20 cellular contexts compared by ENCODE assay signal in the genomic region with DNA sequence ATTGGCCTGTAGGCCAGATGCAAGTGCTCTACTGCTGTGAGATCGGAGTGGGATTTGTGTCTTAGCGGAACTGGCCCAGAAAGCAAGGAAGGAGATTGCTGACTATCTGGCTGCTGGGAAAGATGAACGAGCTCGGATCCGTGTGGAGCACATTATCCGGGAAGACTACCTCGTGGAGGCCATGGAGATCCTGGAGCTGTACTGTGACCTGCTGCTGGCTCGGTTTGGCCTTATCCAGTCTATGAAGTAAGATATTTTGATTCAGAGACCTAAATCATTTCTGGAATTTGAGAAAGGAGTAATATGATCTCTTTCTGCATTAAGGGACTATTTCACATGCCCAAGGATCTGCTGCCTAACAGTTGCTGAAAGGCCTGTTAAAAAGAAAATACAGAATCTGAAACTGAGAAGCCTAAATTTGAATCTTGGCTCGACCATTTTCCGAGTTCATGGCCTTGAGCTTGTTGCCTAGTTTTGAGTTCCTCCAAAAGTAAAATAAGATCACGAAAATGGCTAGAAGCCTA. TPM values are rescaled to one million over a fixed set of nuclear protein-coding genes. Genes with fewer than 3 reads are reported as not detected.
DNase-seq lines count a peak whose midpoint lies in the region; ATAC-seq and TF ChIP-seq lines count a peak whose summit lies in the region.
"Had no signal": no experiment of that assay in that cellular context is flagged by ENCODE, and none has a peak within 500 bp of the region (broad histone marks: within the 10 kb centered on the region; RNA-seq: fewer than 3 reads in every experiment).

No MANE protein-coding gene starts in this region.

- DNase-seq in GM12865 (ENCODE audit: low read depth) (peak; percentile 18), PC-3 (no peak), fibroblast of peridontal ligament (ENCODE audit: extremely low read depth) (peak; percentile 30), NCI-H1048 (lab: John Stamatoyannopoulos, UW) (no peak), islet precursor cell (no peak), MV-4-11 (lab: John Stamatoyannopoulos, UW) (no peak)
- DNase-seq: activated CD4-positive, alpha-beta T cell treated with anti-CD3 and anti-CD28 coated beads, Interleukin-2, amount 10 ng/mL, durations not matched to agents 24 days and 14 days; amygdala; DMS79; kidney glomerular epithelial cell; NCI-H187; NCI-H524; OCI-M1; stimulated activated CD4-positive, alpha-beta T cell treated with anti-CD3 and anti-CD28 coated beads, Interleukin-2, amount 100 ng/mL, for 24 hours; T1000; tibial artery had no signal

- POLR2A ChIA-PET in PC-3 (lab: Charles Lee; ENCODE audit: unreplicated experiment): no interaction called here

- H3K27me3 ChIP-seq in PC-3 (ENCODE audit: low read length): no peaks in the 10 kb centered on the region
- H3K27me3 ChIP-seq in parathyroid adenoma (ENCODE audit: control insufficient read depth, insufficient read depth, low read length): no peaks in the 10 kb centered on the region
- H3K27me3 ChIP-seq: BLaER1, SJSA1, tibial artery had no signal

- H3K9ac ChIP-seq in PC-3 (ENCODE audit: low read length) (no peak overlapping the region), parathyroid adenoma (no peak overlapping the region)
- H3K9ac ChIP-seq: BLaER1 had no signal

- TF ChIP-seq CTCF in GM12865 (IDR thresholded peaks at IDR 0.05; ENCODE audit: insufficient read depth, low read depth, low read length, missing control alignments): no peak
- no peak for TF ChIP-seq CTCF in PC-3 (conservative IDR thresholded peaks at IDR 0.05; ENCODE audit: low read depth, low read length)
- no peak for TF ChIP-seq CTCF in parathyroid adenoma (IDR thresholded peaks at IDR 0.05)

- H3K4me3 ChIP-seq in GM12865 (ENCODE audit: low read depth, low read length) (no peak overlapping the region), PC-3 (ENCODE audit: low read length) (no peak overlapping the region), parathyroid adenoma (ENCODE audit: low read depth, low read length) (no peak overlapping the region)
- H3K4me3 ChIP-seq: BLaER1, SJSA1, tibial artery had no signal

- no peak overlapping the region for H3K4me2 ChIP-seq in PC-3 (ENCODE audit: low read length)
- H3K4me2 ChIP-seq in parathyroid adenoma (ENCODE audit: low read length): no peak overlapping the region
- H3K4me2 ChIP-seq: BLaER1 had no signal

- H2AFZ ChIP-seq in PC-3 (ENCODE audit: low read length): no peak overlapping the region
- no peak overlapping the region for H2AFZ ChIP-seq in parathyroid adenoma

- BruUV-seq in PC-3 (replicated peaks; lab: Mats Ljungman, UMichigan): TSS peak; percentile 10

- H3K27ac ChIP-seq in PC-3 (ENCODE audit: low read length) (no peak overlapping the region), parathyroid adenoma (peak overlapping the region; percentile 40)
- H3K27ac ChIP-seq: BLaER1, epithelial cell of prostate, SJSA1, tibial artery had no signal

- H3F3A ChIP-seq in PC-3 (ENCODE audit: low read length, unreplicated experiment): no peaks in the 10 kb centered on the region

- intact Hi-C loops in PC-3 (cut with micrococcal nuclease): no loop called here

- H3K36me3 ChIP-seq in PC-3 (ENCODE audit: low read depth, low read length) (peaks cover 65% of the 10 kb centered on the region), parathyroid adenoma (ENCODE audit: control insufficient read depth, insufficient read depth, low read length) (no peaks in the 10 kb centered on the region)

- H3K4me1 ChIP-seq in PC-3 (ENCODE audit: insufficient read depth, low read length) (no peaks in the 10 kb centered on the region), parathyroid adenoma (peaks cover 30% of the 10 kb centered on the region)
- H3K4me1 ChIP-seq: BLaER1 had no signal

- ATAC-seq in PC-3: no peak

- peaks cover 30% of the 10 kb centered on the region; the same call in 1 of the 2 replicates for H4K20me1 ChIP-seq in PC-3 (ENCODE audit: low read length)

- H3K79me2 ChIP-seq in PC-3 (ENCODE audit: low read length) (peaks cover 86% of the 10 kb centered on the region), parathyroid adenoma (peaks cover 60% of the 10 kb centered on the region)

- CTCF ChIA-PET in PC-3 (lab: Charles Lee): no interaction called here

- no peaks in the 10 kb centered on the region for H3K9me2 ChIP-seq in PC-3 (replicated peaks; ENCODE audit: low read length)

- no peaks in the 10 kb centered on the region for H3K9me3 ChIP-seq in PC-3 (ENCODE audit: low read length)
- no peaks in the 10 kb centered on the region for H3K9me3 ChIP-seq in parathyroid adenoma (ENCODE audit: control insufficient read depth, low read length)
- H3K9me3 ChIP-seq: SJSA1, tibial artery had no signal

RNA-seq across cellular contexts. Expression of gene IST1, which starts 21.1 kb away (rescaled TPM):
- total RNA-seq in PC-3 (2014; rRNA removed): 75.2 and 86.4 TPM in 2 replicates

RNA-seq across cellular contexts. Expression of gene ZNF821, which starts 32.5 kb away (rescaled TPM):
- 4.7 and 5.4 TPM in 2 replicates for total RNA-seq in PC-3 (2014; rRNA removed)

Comparison
In these comparisons a context has a peak if more than half of its experiments do, and no peak if none do; other contexts are left out.
1. DNase-seq: peak in GM12865 (single experiment) and fibroblast of peridontal ligament (single experiment); none in PC-3 (single experiment), NCI-H1048 (single experiment), islet precursor cell (single experiment) and MV-4-11 (single experiment).